Comparison of ENCODE assay signal across 2 cellular contexts in the genomic region with DNA sequence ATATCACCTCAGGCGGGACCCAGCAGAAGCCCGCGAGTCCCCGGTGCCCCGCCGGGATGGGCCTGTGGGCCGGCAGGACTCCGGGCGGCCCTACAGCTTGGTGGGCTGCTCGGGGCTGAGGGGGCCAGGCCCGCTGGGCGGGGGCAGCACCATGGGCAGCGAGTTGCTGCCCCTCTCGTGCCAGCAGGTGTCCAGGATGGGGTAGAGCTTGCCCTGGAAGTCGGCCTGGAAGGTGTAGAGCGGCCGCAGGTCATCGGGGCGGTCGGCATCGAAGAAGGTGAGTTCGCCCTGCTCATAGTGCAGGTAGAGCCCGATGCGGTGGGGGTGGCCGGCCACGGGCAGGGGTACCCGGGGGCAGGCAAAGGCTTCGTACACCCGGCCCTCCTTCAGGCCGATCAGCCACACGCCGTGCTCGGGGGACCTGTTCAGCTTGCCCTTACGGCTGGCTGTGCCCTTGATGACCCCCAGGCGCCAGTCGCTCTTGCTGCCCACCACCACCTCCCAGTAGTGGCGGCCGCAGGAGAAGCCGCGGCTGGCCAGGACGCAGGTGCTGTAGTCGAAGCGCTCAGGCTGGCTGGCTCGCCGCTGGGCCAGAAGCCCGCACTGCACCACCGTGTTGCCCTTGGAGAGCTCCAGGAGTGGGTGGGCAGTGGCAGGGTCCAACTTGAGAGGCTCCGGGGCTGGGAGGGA.
A peak's percentile ranks its signal among the peaks of the same experiment; 100 is the strongest.
TF ChIP-seq lines count a peak whose summit lies in the region.

No MANE protein-coding gene starts in this region.

TF ChIP-seq in HepG2, 621 proteins besides CTCF, POLR2A, EP300 and RAD21:
- TF ChIP-seq RBFOX2 (IDR thresholded peaks at IDR 0.05; ENCODE audit: low read depth, low read length) (peak; percentile 36; the same call in 1 of the 2 replicates), MATR3 (CRISPR knock-in tag; IDR thresholded peaks at IDR 0.05) (no peak), ETV6 (CRISPR knock-in tag; conservative IDR thresholded peaks at IDR 0.05) (no peak)

TF ChIP-seq in K562, 482 proteins besides CTCF, POLR2A, EP300 and RAD21:
- TF ChIP-seq, protein P1, sequence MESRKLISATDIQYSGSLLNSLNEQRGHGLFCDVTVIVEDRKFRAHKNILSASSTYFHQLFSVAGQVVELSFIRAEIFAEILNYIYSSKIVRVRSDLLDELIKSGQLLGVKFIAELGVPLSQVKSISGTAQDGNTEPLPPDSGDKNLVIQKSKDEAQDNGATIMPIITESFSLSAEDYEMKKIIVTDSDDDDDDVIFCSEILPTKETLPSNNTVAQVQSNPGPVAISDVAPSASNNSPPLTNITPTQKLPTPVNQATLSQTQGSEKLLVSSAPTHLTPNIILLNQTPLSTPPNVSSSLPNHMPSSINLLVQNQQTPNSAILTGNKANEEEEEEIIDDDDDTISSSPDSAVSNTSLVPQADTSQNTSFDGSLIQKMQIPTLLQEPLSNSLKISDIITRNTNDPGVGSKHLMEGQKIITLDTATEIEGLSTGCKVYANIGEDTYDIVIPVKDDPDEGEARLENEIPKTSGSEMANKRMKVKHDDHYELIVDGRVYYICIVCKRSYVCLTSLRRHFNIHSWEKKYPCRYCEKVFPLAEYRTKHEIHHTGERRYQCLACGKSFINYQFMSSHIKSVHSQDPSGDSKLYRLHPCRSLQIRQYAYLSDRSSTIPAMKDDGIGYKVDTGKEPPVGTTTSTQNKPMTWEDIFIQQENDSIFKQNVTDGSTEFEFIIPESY (CRISPR knock-in tag; IDR thresholded peaks at IDR 0.05): peak; percentile 63
- TF ChIP-seq STAG1 (CRISPR knock-in tag; IDR thresholded peaks at IDR 0.05; ENCODE audit: borderline replicate concordance) (no peak), ZNF197 (CRISPR knock-in tag; IDR thresholded peaks at IDR 0.05; ENCODE audit: low read depth) (no peak), HDAC8 (tag; IDR thresholded peaks at IDR 0.05) (no peak), ZNF217 (CRISPR knock-in tag; IDR thresholded peaks at IDR 0.05) (no peak), EP400 (IDR thresholded peaks at IDR 0.05) (no peak), JUN (IDR thresholded peaks at IDR 0.05; ENCODE audit: borderline replicate concordance, low read depth, low read length) (no peak), JUN (CRISPR knock-in tag; IDR thresholded peaks at IDR 0.05; ENCODE audit: borderline replicate concordance) (no peak)
